ENCODE assay signal across 31 cellular contexts in genomic region chr4:84780719-84781118, GRCh38.
"Had no signal": no experiment of that assay in that cellular context is flagged by ENCODE, and none has a peak within 500 bp of the region (broad histone marks: within the 10 kb centered on the region; RNA-seq: fewer than 3 reads in every experiment).

No MANE protein-coding gene starts in this region.

- H3K4me3 ChIP-seq: neural progenitor cell, ovary, right lobe of liver, sigmoid colon, skin epidermis, smooth muscle cell, spleen, suprapubic skin, testis, tibial nerve, upper lobe of left lung, uterus had no signal

- H3K9me3 ChIP-seq: ovary, right lobe of liver, sigmoid colon, spleen, suprapubic skin, testis, tibial nerve, upper lobe of left lung, uterus had no signal

- H3K9me3 Mint-ChIP-seq: naive thymus-derived CD8-positive, alpha-beta T cell; neural progenitor cell; stimulated activated memory B cell treated with anti-CD40 and anti-IgM and Interleukin-4, amounts not matched to agents 10 μg/mL and 1 μg/mL and 100 μg/mL, for 72 hours; stimulated activated naive CD8-positive, alpha-beta T cell treated with anti-CD3 and anti-CD28 coated beads, Interleukin-15, amount 100 ng/mL, for 72 hours had no signal

- H3K27me3 ChIP-seq: neural progenitor cell, ovary, right lobe of liver, sigmoid colon, spleen, suprapubic skin, testis, tibial nerve, upper lobe of left lung, uterus had no signal

- DNase-seq: naive B cell; naive thymus-derived CD8-positive, alpha-beta T cell; occipital lobe; ovary; posterior cingulate gyrus; retina; right cardiac atrium; right lobe of liver; sigmoid colon; spleen; stimulated activated CD4-positive, alpha-beta T cell treated with anti-CD3 and anti-CD28 coated beads, Interleukin-12 subunit alpha, Interleukin-12 subunit beta, amount 100 ng/mL, for 4 hours; stimulated activated CD4-positive, alpha-beta T cell treated with anti-CD3 and anti-CD28 coated beads, Interleukin-1b, Interleukin-23, amount 100 ng/mL, for 48 hours; stimulated activated CD4-positive, alpha-beta T cell treated with anti-CD3 and anti-CD28 coated beads, Interleukin-4, amount 100 ng/mL, for 1 hour; stimulated activated CD4-positive, alpha-beta T cell treated with anti-CD3 and anti-CD28 coated beads, Interleukin-4, amount 100 ng/mL, for 4 hours; stimulated activated CD8-positive, alpha-beta memory T cell treated with anti-CD3 and anti-CD28 coated beads, Interleukin-4, amount 100 ng/mL, for 48 hours; stimulated activated naive CD4-positive, alpha-beta T cell; stimulated activated naive CD8-positive, alpha-beta T cell treated with anti-CD3 and anti-CD28 coated beads, Interleukin-15, amount 100 ng/mL, for 72 hours; stimulated activated naive CD8-positive, alpha-beta T cell treated with anti-CD3 and anti-CD28 coated beads, Interleukin-15, Interleukin-2, amounts not matched to agents 100 U/mL and 50 U/mL, for 24 hours; substantia nigra; testis; upper lobe of left lung; uterus had no signal

- H3K36me3 ChIP-seq: ovary, uterus had no signal

- H3K4me1 ChIP-seq: neural progenitor cell, parathyroid adenoma, right lobe of liver, sigmoid colon, spleen, suprapubic skin, testis, tibial nerve, upper lobe of left lung, uterus had no signal

- H3K9ac ChIP-seq: neural progenitor cell, parathyroid adenoma had no signal

- H2AFZ ChIP-seq: neural progenitor cell, parathyroid adenoma had no signal

- H3K4me2 ChIP-seq: neural progenitor cell, smooth muscle cell had no signal

- H3K79me2 ChIP-seq: parathyroid adenoma had no signal

- H3K27ac ChIP-seq: neural progenitor cell, ovary, parathyroid adenoma, right lobe of liver, sigmoid colon, skin epidermis, spleen, suprapubic skin, testis, tibial nerve, upper lobe of left lung, uterus had no signal

- H3K27ac Mint-ChIP-seq: naive thymus-derived CD8-positive, alpha-beta T cell; natural killer cell treated with Interleukin-12 subunit alpha and Interleukin-12 subunit beta and Interleukin-15 and Interleukin-18, amount 100 ng/mL, for 72 hours; neural progenitor cell; stimulated activated memory B cell treated with anti-CD40 and anti-IgM and Interleukin-4, amounts not matched to agents 10 μg/mL and 1 μg/mL and 100 μg/mL, for 72 hours; stimulated activated naive CD8-positive, alpha-beta T cell treated with anti-CD3 and anti-CD28 coated beads, Interleukin-15, amount 100 ng/mL, for 72 hours had no signal

- H3K4me1 Mint-ChIP-seq: naive B cell; naive thymus-derived CD8-positive, alpha-beta T cell; neural progenitor cell; stimulated activated memory B cell treated with anti-CD40 and anti-IgM and Interleukin-4, amounts not matched to agents 10 μg/mL and 1 μg/mL and 100 μg/mL, for 72 hours; stimulated activated naive CD8-positive, alpha-beta T cell treated with anti-CD3 and anti-CD28 coated beads, Interleukin-15, amount 100 ng/mL, for 72 hours had no signal

- H3K27me3 Mint-ChIP-seq: naive B cell; natural killer cell treated with Interleukin-12 subunit alpha and Interleukin-12 subunit beta and Interleukin-15 and Interleukin-18, amount 100 ng/mL, for 72 hours; progenitor cell of endocrine pancreas; stimulated activated memory B cell treated with anti-CD40 and anti-IgM and Interleukin-4, amounts not matched to agents 10 μg/mL and 1 μg/mL and 100 μg/mL, for 72 hours; stimulated activated naive CD8-positive, alpha-beta T cell treated with anti-CD3 and anti-CD28 coated beads, Interleukin-15, amount 100 ng/mL, for 72 hours had no signal

- H3K36me3 Mint-ChIP-seq: naive B cell; naive thymus-derived CD8-positive, alpha-beta T cell; natural killer cell treated with Interleukin-12 subunit alpha and Interleukin-12 subunit beta and Interleukin-15 and Interleukin-18, amount 100 ng/mL, for 72 hours; stimulated activated memory B cell treated with anti-CD40 and anti-IgM and Interleukin-4, amounts not matched to agents 10 μg/mL and 1 μg/mL and 100 μg/mL, for 72 hours had no signal

- ATAC-seq: naive thymus-derived CD8-positive, alpha-beta T cell; natural killer cell treated with Interleukin-12 subunit alpha and Interleukin-12 subunit beta and Interleukin-15 and Interleukin-18, amount 100 ng/mL, for 72 hours; right cardiac atrium; right lobe of liver; stimulated activated memory B cell treated with anti-CD40 and anti-IgM and Interleukin-4, amounts not matched to agents 10 μg/mL and 1 μg/mL and 100 μg/mL, for 72 hours; stimulated activated naive CD8-positive, alpha-beta T cell treated with anti-CD3 and anti-CD28 coated beads, Interleukin-15, amount 100 ng/mL, for 72 hours; stimulated activated naive CD8-positive, alpha-beta T cell treated with anti-CD3 and anti-CD28 coated beads, Interleukin-15, Interleukin-2, amounts not matched to agents 100 U/mL and 50 U/mL, for 24 hours had no signal

- H3K4me3 Mint-ChIP-seq: naive B cell; naive thymus-derived CD8-positive, alpha-beta T cell; natural killer cell treated with Interleukin-12 subunit alpha and Interleukin-12 subunit beta and Interleukin-15 and Interleukin-18, amount 100 ng/mL, for 72 hours; neural progenitor cell; stimulated activated memory B cell treated with anti-CD40 and anti-IgM and Interleukin-4, amounts not matched to agents 10 μg/mL and 1 μg/mL and 100 μg/mL, for 72 hours; stimulated activated naive CD8-positive, alpha-beta T cell treated with anti-CD3 and anti-CD28 coated beads, Interleukin-15, amount 100 ng/mL, for 72 hours had no signal
